22 cellular contexts compared by ENCODE assay signal in the genomic region with DNA sequence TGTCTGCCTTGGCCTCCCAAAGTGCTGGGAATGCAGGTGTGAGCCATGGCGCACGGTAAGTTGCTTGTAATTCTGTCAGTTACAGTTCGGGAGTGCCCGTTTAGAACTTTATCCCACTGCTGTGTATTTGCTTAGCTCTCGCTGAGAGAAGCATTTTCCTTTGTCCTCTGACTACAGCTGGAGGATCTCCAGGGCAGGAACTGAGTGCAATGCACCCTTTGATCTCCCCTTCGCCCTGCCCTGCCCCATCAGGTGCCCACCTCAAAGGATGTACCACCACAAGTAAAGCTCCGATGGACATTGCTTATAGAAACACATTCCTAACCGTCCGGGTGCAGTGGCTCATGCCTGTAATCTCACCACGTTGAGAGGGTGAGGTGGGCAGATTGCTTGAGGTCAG. TPM values are rescaled to one million over a fixed set of nuclear protein-coding genes. Genes with fewer than 3 reads are reported as not detected.
"Had no signal": no experiment of that assay in that cellular context is flagged by ENCODE, and none has a peak within 500 bp of the region (broad histone marks: within the 10 kb centered on the region; RNA-seq: fewer than 3 reads in every experiment).

No MANE protein-coding gene starts in this region.

- H3K36me3 ChIP-seq: esophagus squamous epithelium, gastrocnemius medialis, upper lobe of left lung had no signal

- H3K9me3 Mint-ChIP-seq: activated B cell treated with CpG ODN at 0.5 μM for 24 hours; activated CD4-positive, alpha-beta memory T cell treated with anti-CD3 and anti-CD28 coated beads for 36 hours; activated naive CD8-positive, alpha-beta T cell treated with anti-CD3 and anti-CD28 coated beads, Interleukin-2, amount 10 ng/mL, durations not matched to agents 7 days and 5 days; memory B cell; nephron progenitor cell; stimulated activated memory B cell treated with anti-CD40 and anti-IgM and Interleukin-4, amounts not matched to agents 10 μg/mL and 1 μg/mL and 100 μg/mL, for 72 hours had no signal

- H3K4me3 ChIP-seq: coronary artery, esophagus squamous epithelium, gastrocnemius medialis, smooth muscle cell, testis, upper lobe of left lung had no signal

- H3K27ac ChIP-seq: coronary artery, esophagus squamous epithelium, gastrocnemius medialis, upper lobe of left lung had no signal

- H3K4me3 Mint-ChIP-seq: activated B cell treated with CpG ODN at 0.5 μM for 24 hours; activated CD4-positive, alpha-beta memory T cell treated with anti-CD3 and anti-CD28 coated beads for 36 hours; activated naive CD8-positive, alpha-beta T cell treated with anti-CD3 and anti-CD28 coated beads, Interleukin-2, amount 10 ng/mL, durations not matched to agents 7 days and 5 days; memory B cell; nephron progenitor cell; stimulated activated memory B cell treated with anti-CD40 and anti-IgM and Interleukin-4, amounts not matched to agents 10 μg/mL and 1 μg/mL and 100 μg/mL, for 72 hours had no signal

- H3K4me1 Mint-ChIP-seq: activated B cell treated with CpG ODN at 0.5 μM for 24 hours; memory B cell; stimulated activated memory B cell treated with anti-CD40 and anti-IgM and Interleukin-4, amounts not matched to agents 10 μg/mL and 1 μg/mL and 100 μg/mL, for 72 hours had no signal

- H3K4me1 ChIP-seq: esophagus squamous epithelium, gastrocnemius medialis, upper lobe of left lung had no signal

- DNase-seq: activated B cell treated with CpG ODN at 0.5 μM for 24 hours; activated CD4-positive, alpha-beta memory T cell treated with anti-CD3 and anti-CD28 coated beads for 36 hours; activated CD4-positive, alpha-beta T cell treated with anti-CD3 and anti-CD28 coated beads for 48 hours; activated naive CD4-positive, alpha-beta T cell treated with Interleukin-2 at 50 U/mL for 16 hours; activated naive CD8-positive, alpha-beta T cell treated with anti-CD3 and anti-CD28 coated beads, Interleukin-2, amount 10 ng/mL, durations not matched to agents 7 days and 5 days; activated T-cell treated with anti-CD3 and anti-CD28 coated beads, Interleukin-2, amount 50 U/mL, for 48 hours; amniotic stem cell; esophagus squamous epithelium; gastrocnemius medialis; hippocampal formation; kidney glomerular epithelial cell; nephron progenitor cell; stimulated activated CD4-positive, alpha-beta T cell treated with anti-CD3 and anti-CD28 coated beads, Interleukin-15, amount 100 ng/mL, for 24 hours; T-helper 9 cell; upper lobe of left lung had no signal

- H3K36me3 Mint-ChIP-seq: activated CD4-positive, alpha-beta memory T cell treated with anti-CD3 and anti-CD28 coated beads for 36 hours; activated naive CD8-positive, alpha-beta T cell treated with anti-CD3 and anti-CD28 coated beads, Interleukin-2, amount 10 ng/mL, durations not matched to agents 7 days and 5 days; memory B cell; stimulated activated memory B cell treated with anti-CD40 and anti-IgM and Interleukin-4, amounts not matched to agents 10 μg/mL and 1 μg/mL and 100 μg/mL, for 72 hours had no signal

- H3K4me2 ChIP-seq: smooth muscle cell had no signal

- FAIRE-seq: bronchial epithelial cell had no signal

- H3K27ac Mint-ChIP-seq: activated B cell treated with CpG ODN at 0.5 μM for 24 hours; activated CD4-positive, alpha-beta memory T cell treated with anti-CD3 and anti-CD28 coated beads for 36 hours; activated naive CD8-positive, alpha-beta T cell treated with anti-CD3 and anti-CD28 coated beads, Interleukin-2, amount 10 ng/mL, durations not matched to agents 7 days and 5 days; memory B cell had no signal

- H3K27me3 Mint-ChIP-seq: activated B cell treated with CpG ODN at 0.5 μM for 24 hours; activated CD4-positive, alpha-beta memory T cell treated with anti-CD3 and anti-CD28 coated beads for 36 hours; activated naive CD8-positive, alpha-beta T cell treated with anti-CD3 and anti-CD28 coated beads, Interleukin-2, amount 10 ng/mL, durations not matched to agents 7 days and 5 days; memory B cell; stimulated activated memory B cell treated with anti-CD40 and anti-IgM and Interleukin-4, amounts not matched to agents 10 μg/mL and 1 μg/mL and 100 μg/mL, for 72 hours had no signal

- H3K9me3 ChIP-seq: esophagus squamous epithelium, gastrocnemius medialis, testis, upper lobe of left lung had no signal

- H3K27me3 ChIP-seq: esophagus squamous epithelium, gastrocnemius medialis, testis, upper lobe of left lung had no signal

- ATAC-seq: gastrocnemius medialis; stimulated activated memory B cell treated with anti-CD40 and anti-IgM and Interleukin-4, amounts not matched to agents 10 μg/mL and 1 μg/mL and 100 μg/mL, for 72 hours had no signal

RNA-seq across cellular contexts. Expression of gene NANOS3, which starts 22.5 kb away (rescaled TPM):
- total RNA-seq: activated B cell treated with CpG ODN at 0.5 μM for 24 hours, esophagus squamous epithelium, gastrocnemius medialis, lower leg skin, smooth muscle cell had no signal

RNA-seq across cellular contexts. Expression of gene PODNL1, which starts 38.8 kb away (rescaled TPM):
- total RNA-seq: activated B cell treated with CpG ODN at 0.5 μM for 24 hours, bronchial epithelial cell had no signal
